31 cellular contexts compared by ENCODE assay signal in genomic region chr7:125136341-125136740, GRCh38.
DNase-seq lines count a peak whose midpoint lies in the region; ATAC-seq, FAIRE-seq and TF ChIP-seq lines count a peak whose summit lies in the region.
"Had no signal": no experiment of that assay in that cellular context is flagged by ENCODE, and none has a peak within 500 bp of the region (broad histone marks: within the 10 kb centered on the region; RNA-seq: fewer than 3 reads in every experiment).

No MANE protein-coding gene starts in this region.

- peak overlapping the region; percentile 86 for H3K27ac Mint-ChIP-seq in GM23338
- H3K27ac Mint-ChIP-seq: activated T-helper 17 cell treated with anti-CD3 and anti-CD28 coated beads, Interleukin-2, amount 50 U/mL, for 72 hours; CD8-positive, alpha-beta T cell; effector memory CD8-positive, alpha-beta T cell; IgD-negative memory B cell; T-cell; type B pancreatic cell had no signal

- H3K4me1 Mint-ChIP-seq in GM23338 = peaks cover 15% of the 10 kb centered on the region; the same call in 2 of the 3 replicates
- H3K4me1 Mint-ChIP-seq: activated T-helper 17 cell treated with anti-CD3 and anti-CD28 coated beads, Interleukin-2, amount 50 U/mL, for 72 hours; IgD-negative memory B cell; T-cell had no signal

- no peaks in the 10 kb centered on the region for H4K20me1 ChIP-seq in GM23338 (replicated peaks; ENCODE audit: insufficient read depth)

- POLR2A ChIA-PET in Panc1 (lab: Charles Lee) = no interaction called here

- H3K27me3 ChIP-seq in GM23338 (ENCODE audit: insufficient read depth) = no peaks in the 10 kb centered on the region
- no peaks in the 10 kb centered on the region for H3K27me3 ChIP-seq in Panc1 (ENCODE audit: control insufficient read depth, insufficient read depth, low read length)
- H3K27me3 ChIP-seq in left lung = no peaks in the 10 kb centered on the region
- H3K27me3 ChIP-seq: colonic mucosa, right lobe of liver, SJSA1 had no signal

- H3K36me3 ChIP-seq in GM23338 (ENCODE audit: insufficient read depth) (no peaks in the 10 kb centered on the region), Panc1 (ENCODE audit: control insufficient read depth, insufficient read depth, low read length) (no peaks in the 10 kb centered on the region), left lung (no peaks in the 10 kb centered on the region)
- H3K36me3 ChIP-seq: colonic mucosa, right lobe of liver, SJSA1 had no signal

- ATAC-seq in GM23338 = peak; percentile 79
- ATAC-seq in Panc1 = no peak
- peak; percentile 51 for ATAC-seq in left lung
- no peak for ATAC-seq in HG02973 (IDR thresholded peaks at IDR 0.05; ENCODE audit: unreplicated experiment)
- ATAC-seq: A549; activated T-helper 17 cell treated with anti-CD3 and anti-CD28 coated beads, Interleukin-2, amount 50 U/mL, for 72 hours; CD8-positive, alpha-beta T cell; effector memory CD8-positive, alpha-beta T cell; right lobe of liver; T-cell had no signal

- no peak overlapping the region for H3K27ac ChIP-seq in GM23338 (ENCODE audit: low read depth)
- H3K27ac ChIP-seq in Panc1 (ENCODE audit: low read length) = no peak overlapping the region
- H3K27ac ChIP-seq in left lung = no peak overlapping the region
- H3K27ac ChIP-seq: A549, colonic mucosa, HL-60, right lobe of liver, SJSA1 had no signal

- H3K4me1 ChIP-seq in GM23338 (ENCODE audit: insufficient read depth) = peaks cover 10% of the 10 kb centered on the region; the same call in 1 of the 2 replicates
- no peaks in the 10 kb centered on the region for H3K4me1 ChIP-seq in Panc1 (ENCODE audit: control insufficient read depth, insufficient read depth, low read length)
- no peaks in the 10 kb centered on the region for H3K4me1 ChIP-seq in left lung
- H3K4me1 ChIP-seq: A549, colonic mucosa, right lobe of liver had no signal

- no peaks in the 10 kb centered on the region for H3K27me3 Mint-ChIP-seq in GM23338 (ENCODE audit: insufficient read depth, low read depth, poor library complexity)
- H3K27me3 Mint-ChIP-seq: activated T-helper 17 cell treated with anti-CD3 and anti-CD28 coated beads, Interleukin-2, amount 50 U/mL, for 72 hours; effector memory CD8-positive, alpha-beta T cell; IgD-negative memory B cell; T-cell; type B pancreatic cell had no signal

- DNase-seq in GM23338 (ENCODE audit: low spot score) (peak; percentile 38), Panc1 (ENCODE audit: low read depth, low spot score) (peak; percentile 17), epithelial cell of esophagus (ENCODE audit: low read depth) (peak; percentile 85), left lung (no peak), D721Med (ENCODE audit: insufficient read length, low spot score) (no peak), NCI-H82 treated with DMSO at 0.1 percent for 48 hours (lab: John Stamatoyannopoulos, UW; ENCODE audit: unreplicated experiment) (no peak)
- no peak for DNase-seq in activated CD4-positive, alpha-beta T cell treated with anti-CD3 and anti-CD28 coated beads, Interleukin-2, amount 50 U/mL, for 48 hours
- DNase-seq: activated CD4-positive, alpha-beta T cell treated with anti-CD3 and anti-CD28 coated beads, Interleukin-2, amount 50 U/mL, for 4 hours; activated CD8-positive, alpha-beta memory T cell treated with anti-CD3 and anti-CD28 coated beads, Interleukin-2, amount 50 U/mL, for 4 hours; activated naive CD4-positive, alpha-beta T cell treated with anti-CD3 and anti-CD28 coated beads, Interleukin-2, amount 50 U/mL, for 16 hours; amygdala; CD8-positive, alpha-beta T cell; colonic mucosa; effector memory CD8-positive, alpha-beta T cell; HCEC 1CT; kidney glomerular epithelial cell; NCI-H1092 treated with DMSO at 0.1 percent for 48 hours; NCI-H187 treated with DMSO at 0.1 percent for 48 hours; NCI-H526; right lobe of liver; stimulated activated CD4-positive, alpha-beta T cell treated with anti-CD3 and anti-CD28 coated beads, Interleukin-12 subunit alpha, Interleukin-12 subunit beta, amount 100 ng/mL, for 4 hours; stimulated activated CD4-positive, alpha-beta T cell treated with anti-CD3 and anti-CD28 coated beads, Interleukin-4, amount 100 ng/mL, for 1 hour; T-cell had no signal

- intact Hi-C loops in Panc1 (cut with micrococcal nuclease; ENCODE audit: unreplicated experiment) = no loop called here
- intact Hi-C loops in left lung (cut with DNase I) = no loop called here

- H2AFZ ChIP-seq in GM23338 = no peak overlapping the region

- TF ChIP-seq CTCF in GM23338 (conservative IDR thresholded peaks at IDR 0.05; ENCODE audit: low read depth in 2 of 2) (no peak), Panc1 (IDR thresholded peaks at IDR 0.05) (no peak), epithelial cell of esophagus (IDR thresholded peaks at IDR 0.05; ENCODE audit: insufficient read depth, low read depth, low read length, missing control alignments) (no peak), left lung (IDR thresholded peaks at IDR 0.05) (no peak), D721Med (IDR thresholded peaks at IDR 0.05; ENCODE audit: insufficient read depth, missing control alignments) (no peak)

- no peaks in the 10 kb centered on the region for H3K9me3 ChIP-seq in Panc1 (ENCODE audit: control insufficient read depth, insufficient read depth, low read depth, low read length)
- no peaks in the 10 kb centered on the region for H3K9me3 ChIP-seq in left lung
- H3K9me3 ChIP-seq: A549, colonic mucosa, right lobe of liver, SJSA1 had no signal

- no peaks in the 10 kb centered on the region for H3K79me2 ChIP-seq in GM23338 (replicated peaks; ENCODE audit: insufficient read depth)

- peaks cover 16% of the 10 kb centered on the region for H3K9me2 ChIP-seq in GM23338 (ENCODE audit: insufficient read depth)

- no peak overlapping the region for H3K4me3 Mint-ChIP-seq in GM23338
- H3K4me3 Mint-ChIP-seq: activated T-helper 17 cell treated with anti-CD3 and anti-CD28 coated beads, Interleukin-2, amount 50 U/mL, for 72 hours; CD8-positive, alpha-beta T cell; effector memory CD8-positive, alpha-beta T cell; IgD-negative memory B cell; T-cell; type B pancreatic cell had no signal

- BruUV-seq in Panc1 (replicated peaks; lab: Mats Ljungman, UMichigan) = no TSS peak

- in situ Hi-C loops in Panc1 (cut with HindIII; ENCODE audit: low pct_unique_long_range_greater_than_20kb, low sequenced_read_pairs) = no loop called here

- no peaks in the 10 kb centered on the region; the same call in 2 of the 3 replicates for H3K9me3 Mint-ChIP-seq in GM23338
- H3K9me3 Mint-ChIP-seq: activated T-helper 17 cell treated with anti-CD3 and anti-CD28 coated beads, Interleukin-2, amount 50 U/mL, for 72 hours; CD8-positive, alpha-beta T cell; T-cell; type B pancreatic cell had no signal

- H3K36me3 Mint-ChIP-seq in GM23338 (ENCODE audit: low read depth) = no peaks in the 10 kb centered on the region
- H3K36me3 Mint-ChIP-seq: CD8-positive, alpha-beta T cell; IgD-negative memory B cell; T-cell; type B pancreatic cell had no signal

- CTCF ChIA-PET in Panc1 (lab: Charles Lee) = no interaction called here

- no peak for FAIRE-seq in D721Med (lab: Jason Lieb, UNC)
- FAIRE-seq: A549 had no signal

- no peaks in the 10 kb centered on the region for H3F3A ChIP-seq in GM23338 (replicated peaks; ENCODE audit: low read depth)

- H3K4me3 ChIP-seq in GM23338 (no peak overlapping the region), Panc1 (ENCODE audit: low read depth in 2 of 2, low read length in 2 of 2) (no peak overlapping the region), epithelial cell of esophagus (ENCODE audit: low read length) (no peak overlapping the region), left lung (no peak overlapping the region)
- H3K4me3 ChIP-seq: A549, colonic mucosa, lung, right lobe of liver, SJSA1 had no signal

- no peak overlapping the region for H3K4me2 ChIP-seq in GM23338
- H3K4me2 ChIP-seq: A549 had no signal

TF ChIP-seq in GM23338, 12 proteins besides CTCF, POLR2A, EP300 and RAD21:
- TF ChIP-seq, protein P1, sequence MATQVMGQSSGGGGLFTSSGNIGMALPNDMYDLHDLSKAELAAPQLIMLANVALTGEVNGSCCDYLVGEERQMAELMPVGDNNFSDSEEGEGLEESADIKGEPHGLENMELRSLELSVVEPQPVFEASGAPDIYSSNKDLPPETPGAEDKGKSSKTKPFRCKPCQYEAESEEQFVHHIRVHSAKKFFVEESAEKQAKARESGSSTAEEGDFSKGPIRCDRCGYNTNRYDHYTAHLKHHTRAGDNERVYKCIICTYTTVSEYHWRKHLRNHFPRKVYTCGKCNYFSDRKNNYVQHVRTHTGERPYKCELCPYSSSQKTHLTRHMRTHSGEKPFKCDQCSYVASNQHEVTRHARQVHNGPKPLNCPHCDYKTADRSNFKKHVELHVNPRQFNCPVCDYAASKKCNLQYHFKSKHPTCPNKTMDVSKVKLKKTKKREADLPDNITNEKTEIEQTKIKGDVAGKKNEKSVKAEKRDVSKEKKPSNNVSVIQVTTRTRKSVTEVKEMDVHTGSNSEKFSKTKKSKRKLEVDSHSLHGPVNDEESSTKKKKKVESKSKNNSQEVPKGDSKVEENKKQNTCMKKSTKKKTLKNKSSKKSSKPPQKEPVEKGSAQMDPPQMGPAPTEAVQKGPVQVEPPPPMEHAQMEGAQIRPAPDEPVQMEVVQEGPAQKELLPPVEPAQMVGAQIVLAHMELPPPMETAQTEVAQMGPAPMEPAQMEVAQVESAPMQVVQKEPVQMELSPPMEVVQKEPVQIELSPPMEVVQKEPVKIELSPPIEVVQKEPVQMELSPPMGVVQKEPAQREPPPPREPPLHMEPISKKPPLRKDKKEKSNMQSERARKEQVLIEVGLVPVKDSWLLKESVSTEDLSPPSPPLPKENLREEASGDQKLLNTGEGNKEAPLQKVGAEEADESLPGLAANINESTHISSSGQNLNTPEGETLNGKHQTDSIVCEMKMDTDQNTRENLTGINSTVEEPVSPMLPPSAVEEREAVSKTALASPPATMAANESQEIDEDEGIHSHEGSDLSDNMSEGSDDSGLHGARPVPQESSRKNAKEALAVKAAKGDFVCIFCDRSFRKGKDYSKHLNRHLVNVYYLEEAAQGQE (IDR thresholded peaks at IDR 0.05; ENCODE audit: unreplicated experiment) = no peak
- 0 out of 2 replicates have a peak, but pooled peaks have one; percentile 36 for TF ChIP-seq NANOG (IDR thresholded peaks at IDR 0.05; ENCODE audit: borderline replicate concordance)
- TF ChIP-seq EZH2phosphoT487 (IDR thresholded peaks at IDR 0.05; ENCODE audit: unreplicated experiment) = no peak

Comparison
In these comparisons a context has a peak if more than half of its experiments do, and no peak if none do; other contexts are left out.
1. ATAC-seq: peak in GM23338 (single experiment) and left lung (single experiment); none in Panc1 (single experiment) and HG02973 (single experiment).
2. DNase-seq: peak in GM23338 (single experiment), Panc1 (single experiment) and epithelial cell of esophagus (single experiment); none in left lung (0 of 2), D721Med (single experiment), NCI-H82 treated with DMSO at 0.1 percent for 48 hours (single experiment) and activated CD4-positive, alpha-beta T cell treated with anti-CD3 and anti-CD28 coated beads, Interleukin-2, amount 50 U/mL, for 48 hours (0 of 2).